ENCODE assay signal across 8 cellular contexts in genomic region chr20:46089338-46090094, GRCh38. TPM values are rescaled to one million over a fixed set of nuclear protein-coding genes. Genes with fewer than 3 reads are reported as not detected.
DNase-seq lines count a peak whose midpoint lies in the region; ATAC-seq and TF ChIP-seq lines count a peak whose summit lies in the region.

NCOA5 (minus strand) TSS chr20:46089962; CDS start chr20:46079424, 10,538 bp downstream.

- H3K27ac Mint-ChIP-seq in GM23338 = peak within 1 kb of the TSS; percentile 95
- H3K27ac Mint-ChIP-seq in naive thymus-derived CD8-positive, alpha-beta T cell = peak within 1 kb of the TSS; percentile 87 to 96 (median 92)

- peak; percentile 89 for ATAC-seq in GM23338
- ATAC-seq in naive thymus-derived CD8-positive, alpha-beta T cell = peak; percentile 85 to 87

- peak within 1 kb of the TSS; percentile 93 for H3K4me3 Mint-ChIP-seq in GM23338
- H3K4me3 Mint-ChIP-seq in naive thymus-derived CD8-positive, alpha-beta T cell = peak within 1 kb of the TSS; percentile 85 to 93 (median 90)

- peaks cover 40% of the 10 kb centered on the region for H4K20me1 ChIP-seq in GM23338 (replicated peaks; ENCODE audit: insufficient read depth)
- H4K20me1 ChIP-seq in fibroblast of lung (ENCODE audit: control insufficient read depth, extremely low read depth, insufficient read depth, low read length) = no peaks in the 10 kb centered on the region

- H3K4me2 ChIP-seq in GM23338 = peak within 1 kb of the TSS; percentile 99
- peak within 1 kb of the TSS; percentile 85 for H3K4me2 ChIP-seq in fibroblast of lung (ENCODE audit: extremely low read depth, insufficient read depth, low read length)

- POLR2A ChIA-PET in naive thymus-derived CD8-positive, alpha-beta T cell (lab: Charles Lee) = interaction anchor here (1.0 to 1.3 kb wide), 4 partner anchors 21 to 155 kb away, joined by 3 to 6 read pairs (median 4); partner anchors contain the start of gene PCIF1

- peaks cover 4% of the 10 kb centered on the region; the same call in 1 of the 2 replicates for H3K9me2 ChIP-seq in GM23338 (ENCODE audit: insufficient read depth)

- H3K9ac ChIP-seq in fibroblast of lung (ENCODE audit: insufficient read depth, low read length) = peak within 1 kb of the TSS; percentile 99

- H3K9me3 Mint-ChIP-seq in GM23338 = peaks cover 8% of the 10 kb centered on the region; the same call in 2 of the 3 replicates
- no peaks in the 10 kb centered on the region for H3K9me3 Mint-ChIP-seq in naive thymus-derived CD8-positive, alpha-beta T cell

- H3K27me3 Mint-ChIP-seq in GM23338 (ENCODE audit: insufficient read depth, low read depth, poor library complexity) = no peaks in the 10 kb centered on the region
- no peaks in the 10 kb centered on the region for H3K27me3 Mint-ChIP-seq in naive thymus-derived CD8-positive, alpha-beta T cell

- H3K9me3 ChIP-seq in fibroblast of lung (ENCODE audit: control insufficient read depth, insufficient read depth, low read depth, low read length) = no peaks in the 10 kb centered on the region

- H3K27me3 ChIP-seq in GM23338 (ENCODE audit: insufficient read depth) = peaks cover 12% of the 10 kb centered on the region
- H3K27me3 ChIP-seq in fibroblast of lung (ENCODE audit: control insufficient read depth, insufficient read depth, low read length) = no peaks in the 10 kb centered on the region

- H3K27ac ChIP-seq in GM23338 (ENCODE audit: low read depth) (peak within 1 kb of the TSS; percentile 94; the same call in 1 of the 2 replicates), fibroblast of lung (ENCODE audit: insufficient read depth, low read length) (peak within 1 kb of the TSS; percentile 96)

- TF ChIP-seq CTCF in GM23338 (conservative IDR thresholded peaks at IDR 0.05; ENCODE audit: low read depth in 2 of 2) (peak in 1 of 2 experiments; percentile 71; a peak in 2 of 4 replicates), fibroblast of lung (conservative IDR thresholded peaks at IDR 0.05 in 1 of 2, IDR thresholded peaks at IDR 0.05 in 1 of 2; ENCODE audit: low read depth in 1 of 2, low read length in 2 of 2) (peak in 1 of 2 donors; percentile 30)

- H2AFZ ChIP-seq in GM23338 (no peak within 1 kb of the TSS), fibroblast of lung (ENCODE audit: low read length) (peak within 1 kb of the TSS; percentile 62)

- DNase-seq in Daoy (ENCODE audit: low read depth) (peak; percentile 98), GM23338 (ENCODE audit: low spot score) (peak; percentile 97), LHCN-M2 (ENCODE audit: low read depth) (peak; percentile 93), RPMI7951 (ENCODE audit: low read depth) (peak; percentile 98), fibroblast of lung (ENCODE audit: low read depth in 2 of 2) (peak; percentile 96 to 99)
- peak; percentile 84 to 90 for DNase-seq in activated T-helper 1 cell treated with anti-CD3 and anti-CD28 coated beads, Interleukin-2, amount 50 U/mL, for 16 hours (ENCODE audit: low read depth in 1 of 2, low spot score in 1 of 2)
- peak; percentile 89 to 96 (median 93) for DNase-seq in naive thymus-derived CD8-positive, alpha-beta T cell
- peak; percentile 87 to 94 (median 90) for DNase-seq in stimulated activated naive CD4-positive, alpha-beta T cell (lab: John Stamatoyannopoulos, UW)

- H3K79me2 ChIP-seq in GM23338 (replicated peaks; ENCODE audit: insufficient read depth) (peaks cover 47% of the 10 kb centered on the region), fibroblast of lung (ENCODE audit: control insufficient read depth, insufficient read depth, low read length) (peaks cover 48% of the 10 kb centered on the region)

- H3K36me3 ChIP-seq in GM23338 (ENCODE audit: insufficient read depth) (no peaks in the 10 kb centered on the region), fibroblast of lung (ENCODE audit: control insufficient read depth, insufficient read depth, low read length) (no peaks in the 10 kb centered on the region)

- H3K4me1 Mint-ChIP-seq in GM23338 = peaks cover 28% of the 10 kb centered on the region
- peaks cover 22 to 56% (median 51%) of the 10 kb centered on the region in 4 donors for H3K4me1 Mint-ChIP-seq in naive thymus-derived CD8-positive, alpha-beta T cell

- H3F3A ChIP-seq in GM23338 (replicated peaks; ENCODE audit: low read depth) = 0 out of 2 replicates have a peak, but pooled peaks cover 3% of the 10 kb centered on the region

- H3K4me1 ChIP-seq in GM23338 (ENCODE audit: insufficient read depth) (peaks cover 15% of the 10 kb centered on the region), fibroblast of lung (ENCODE audit: control insufficient read depth, extremely low read depth, insufficient read depth, low read length) (peaks cover 3% of the 10 kb centered on the region)

- peaks cover 2% of the 10 kb centered on the region; the same call in 1 of the 3 replicates for H3K36me3 Mint-ChIP-seq in GM23338 (ENCODE audit: low read depth)
- H3K36me3 Mint-ChIP-seq in naive thymus-derived CD8-positive, alpha-beta T cell = peaks cover 0 to 10% (median 0%) of the 10 kb centered on the region in 3 donors

- peak within 1 kb of the TSS; percentile 91 for H3K4me3 ChIP-seq in GM23338
- H3K4me3 ChIP-seq in fibroblast of lung (replicated peaks in 1 of 4; ENCODE audit: control extremely low read depth in 1 of 4, insufficient read depth in 1 of 4, low read depth in 3 of 4, low read length in 4 of 4) = peak within 1 kb of the TSS; percentile 71 to 89 (median 80)

TF ChIP-seq in GM23338, 12 proteins besides CTCF, POLR2A, EP300 and RAD21:
- TF ChIP-seq JUNB (IDR thresholded peaks at IDR 0.05; ENCODE audit: unreplicated experiment) (no peak), ZNF114 (CRISPR knock-in tag; IDR thresholded peaks at IDR 0.05) (no peak), ETS1 (IDR thresholded peaks at IDR 0.05) (no peak; the same call in 1 of the 2 replicates), CREB1 (CRISPR knock-in tag; IDR thresholded peaks at IDR 0.05; ENCODE audit: low read depth) (peak; percentile 57), POLR2AphosphoS5 (IDR thresholded peaks at IDR 0.05; ENCODE audit: low read depth) (peak; percentile 94), NANOG (IDR thresholded peaks at IDR 0.05; ENCODE audit: borderline replicate concordance) (no peak)
- TF ChIP-seq, protein P1, sequence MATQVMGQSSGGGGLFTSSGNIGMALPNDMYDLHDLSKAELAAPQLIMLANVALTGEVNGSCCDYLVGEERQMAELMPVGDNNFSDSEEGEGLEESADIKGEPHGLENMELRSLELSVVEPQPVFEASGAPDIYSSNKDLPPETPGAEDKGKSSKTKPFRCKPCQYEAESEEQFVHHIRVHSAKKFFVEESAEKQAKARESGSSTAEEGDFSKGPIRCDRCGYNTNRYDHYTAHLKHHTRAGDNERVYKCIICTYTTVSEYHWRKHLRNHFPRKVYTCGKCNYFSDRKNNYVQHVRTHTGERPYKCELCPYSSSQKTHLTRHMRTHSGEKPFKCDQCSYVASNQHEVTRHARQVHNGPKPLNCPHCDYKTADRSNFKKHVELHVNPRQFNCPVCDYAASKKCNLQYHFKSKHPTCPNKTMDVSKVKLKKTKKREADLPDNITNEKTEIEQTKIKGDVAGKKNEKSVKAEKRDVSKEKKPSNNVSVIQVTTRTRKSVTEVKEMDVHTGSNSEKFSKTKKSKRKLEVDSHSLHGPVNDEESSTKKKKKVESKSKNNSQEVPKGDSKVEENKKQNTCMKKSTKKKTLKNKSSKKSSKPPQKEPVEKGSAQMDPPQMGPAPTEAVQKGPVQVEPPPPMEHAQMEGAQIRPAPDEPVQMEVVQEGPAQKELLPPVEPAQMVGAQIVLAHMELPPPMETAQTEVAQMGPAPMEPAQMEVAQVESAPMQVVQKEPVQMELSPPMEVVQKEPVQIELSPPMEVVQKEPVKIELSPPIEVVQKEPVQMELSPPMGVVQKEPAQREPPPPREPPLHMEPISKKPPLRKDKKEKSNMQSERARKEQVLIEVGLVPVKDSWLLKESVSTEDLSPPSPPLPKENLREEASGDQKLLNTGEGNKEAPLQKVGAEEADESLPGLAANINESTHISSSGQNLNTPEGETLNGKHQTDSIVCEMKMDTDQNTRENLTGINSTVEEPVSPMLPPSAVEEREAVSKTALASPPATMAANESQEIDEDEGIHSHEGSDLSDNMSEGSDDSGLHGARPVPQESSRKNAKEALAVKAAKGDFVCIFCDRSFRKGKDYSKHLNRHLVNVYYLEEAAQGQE (IDR thresholded peaks at IDR 0.05; ENCODE audit: unreplicated experiment) = peak; percentile 37

RNA-seq across cellular contexts. Expression of gene NCOA5, which starts in this region (rescaled TPM):
- 25.3 and 28.0 TPM in 2 replicates for total RNA-seq in Daoy (2014; rRNA removed; shearing (Covaris generic))
- 22.8 and 24.6 TPM in 2 replicates for total RNA-seq in GM23338 (2014; rRNA removed; shearing (Covaris generic))
- polyA plus RNA-seq in GM23338 (2016; fragmentation: Nextera tagmentation; extraction: Ambion mirVana) = 8.4 and 10.1 TPM in 2 replicates
- total RNA-seq in LHCN-M2 (2014; rRNA removed) = 21.7 and 30.0 TPM in 2 replicates
- 19.2 TPM for polyA plus RNA-seq in LHCN-M2 (2012)
- total RNA-seq in RPMI7951 (2014; rRNA removed; shearing (Covaris generic)) = 14.7 and 15.1 TPM in 2 replicates
- total RNA-seq in fibroblast of lung = 8.1 and 10.0 TPM in 2 replicates
- 18.0 and 25.7 TPM in 2 replicates for polyA plus RNA-seq in fibroblast of lung
- 13.4 and 19.3 TPM in 2 replicates for polyA plus RNA-seq in fibroblast of lung (2012)
- polyA minus RNA-seq in fibroblast of lung (ENCODE audit: low replicate concordance) = 16.5 and 24.6 TPM in 2 replicates
- total RNA-seq in naive thymus-derived CD8-positive, alpha-beta T cell = 10 to 100 TPM; 42.2 to 43.9 TPM
- 10 to 100 TPM; 13.0 to 36.0 (median 18.4) TPM for polyA plus RNA-seq in naive thymus-derived CD8-positive, alpha-beta T cell

Comparison
In these comparisons a context has a peak if more than half of its experiments do, and no peak if none do; other contexts are left out.
1. Peak in every context shown above with its lines: DNase-seq, ATAC-seq, H3K4me3 ChIP-seq and H3K27ac ChIP-seq.